ENCODE assay signal across 10 cellular contexts in the genomic region with DNA sequence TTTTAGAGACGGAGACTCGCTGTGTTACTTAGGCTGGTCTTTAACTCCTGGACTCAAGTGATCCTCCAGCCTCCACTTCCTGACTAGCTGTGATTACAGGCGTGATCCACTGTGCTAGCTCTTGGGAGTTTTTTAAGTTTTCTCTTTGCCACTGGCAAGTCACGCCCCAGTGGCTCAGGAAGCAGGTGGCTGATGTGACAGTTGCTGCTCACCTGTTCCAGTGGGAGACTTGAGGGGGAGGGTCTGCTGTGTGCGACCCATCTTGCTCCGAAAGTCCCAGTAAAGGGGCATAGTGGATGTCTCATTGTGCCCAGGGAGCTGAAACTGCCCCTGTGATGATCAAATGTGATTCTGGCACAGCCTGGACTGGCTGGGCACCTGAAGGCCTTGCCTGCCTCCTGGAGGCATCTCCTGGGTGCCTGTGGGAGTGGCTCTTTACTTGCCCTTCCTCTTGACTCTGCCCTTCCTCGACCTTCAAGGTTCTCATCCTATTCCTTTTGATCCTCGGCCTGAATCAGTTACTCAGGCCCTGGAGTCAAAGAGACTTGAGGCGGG. TPM values are rescaled to one million over a fixed set of nuclear protein-coding genes. Genes with fewer than 3 reads are reported as not detected.
A peak's percentile ranks its signal among the peaks of the same experiment; 100 is the strongest.
DNase-seq lines count a peak whose midpoint lies in the region; ATAC-seq and TF ChIP-seq lines count a peak whose summit lies in the region.
"Had no signal": no experiment of that assay in that cellular context is flagged by ENCODE, and none has a peak within 500 bp of the region (broad histone marks: within the 10 kb centered on the region; RNA-seq: fewer than 3 reads in every experiment).

No MANE protein-coding gene starts in this region.

- H3F3A ChIP-seq in PC-3 (ENCODE audit: low read length, unreplicated experiment): no peaks in the 10 kb centered on the region

- H2AFZ ChIP-seq in PC-3 (ENCODE audit: low read length): no peak overlapping the region

- peaks cover 3% of the 10 kb centered on the region for H3K36me3 Mint-ChIP-seq in stimulated activated naive CD8-positive, alpha-beta T cell treated with anti-CD3 and anti-CD28 coated beads, Interleukin-15, Interleukin-2, amounts not matched to agents 100 ng/mL and 50 ng/mL, for 24 hours (ENCODE audit: low read depth)

- BruUV-seq in PC-3 (replicated peaks; lab: Mats Ljungman, UMichigan): no TSS peak

- TF ChIP-seq CTCF in PC-3 (conservative IDR thresholded peaks at IDR 0.05; ENCODE audit: low read depth, low read length) (0 out of 2 replicates have a peak, but pooled peaks have one; percentile 26), upper lobe of right lung (IDR thresholded peaks at IDR 0.05) (no peak)

- H3K27ac ChIP-seq in PC-3 (ENCODE audit: low read length) (no peak overlapping the region), upper lobe of right lung (peak overlapping the region; percentile 3)
- H3K27ac ChIP-seq: HL-60 had no signal

- peaks cover 97% of the 10 kb centered on the region for H3K79me2 ChIP-seq in PC-3 (ENCODE audit: low read length)

- no peaks in the 10 kb centered on the region for H3K9me3 ChIP-seq in PC-3 (ENCODE audit: low read length)
- H3K9me3 ChIP-seq in upper lobe of right lung: no peaks in the 10 kb centered on the region
- H3K9me3 ChIP-seq: HAP-1 had no signal

- peaks cover 57% of the 10 kb centered on the region for H4K20me1 ChIP-seq in PC-3 (ENCODE audit: low read length)

- POLR2A ChIA-PET in PC-3 (lab: Charles Lee; ENCODE audit: unreplicated experiment): no interaction called here

- no peaks in the 10 kb centered on the region for H3K9me3 Mint-ChIP-seq in stimulated activated naive CD8-positive, alpha-beta T cell treated with anti-CD3 and anti-CD28 coated beads, Interleukin-15, Interleukin-2, amounts not matched to agents 100 ng/mL and 50 ng/mL, for 24 hours

- no peaks in the 10 kb centered on the region for H3K9me2 ChIP-seq in PC-3 (replicated peaks; ENCODE audit: low read length)

- CTCF ChIA-PET in PC-3 (lab: Charles Lee): no interaction called here

- no peak overlapping the region for H3K9ac ChIP-seq in PC-3 (ENCODE audit: low read length)

- peaks cover 48% of the 10 kb centered on the region for H3K4me1 Mint-ChIP-seq in stimulated activated naive CD8-positive, alpha-beta T cell treated with anti-CD3 and anti-CD28 coated beads, Interleukin-15, Interleukin-2, amounts not matched to agents 100 ng/mL and 50 ng/mL, for 24 hours (ENCODE audit: low read depth)

- ATAC-seq in stimulated activated naive CD8-positive, alpha-beta T cell treated with anti-CD3 and anti-CD28 coated beads, Interleukin-15, Interleukin-2, amounts not matched to agents 100 U/mL and 50 U/mL, for 24 hours: no peak
- ATAC-seq in PC-3 (no peak), left colon (peak; percentile 91), upper lobe of right lung (peak; percentile 57)

- H3K4me3 ChIP-seq in PC-3 (ENCODE audit: low read length) (no peak overlapping the region), upper lobe of right lung (no peak overlapping the region)
- H3K4me3 ChIP-seq: HAP-1 had no signal

- H3K27me3 ChIP-seq in PC-3 (ENCODE audit: low read length) (no peaks in the 10 kb centered on the region), upper lobe of right lung (no peaks in the 10 kb centered on the region)

- H3K4me1 ChIP-seq in PC-3 (ENCODE audit: insufficient read depth, low read length) (no peaks in the 10 kb centered on the region), upper lobe of right lung (peaks cover 15% of the 10 kb centered on the region)
- H3K4me1 ChIP-seq: HAP-1 had no signal

- DNase-seq in stimulated activated naive CD8-positive, alpha-beta T cell treated with anti-CD3 and anti-CD28 coated beads, Interleukin-15, Interleukin-2, amounts not matched to agents 100 U/mL and 50 U/mL, for 24 hours: no peak
- DNase-seq in PC-3: no peak
- peak; percentile 43 to 49 for DNase-seq in left colon
- no peak for DNase-seq in upper lobe of right lung
- DNase-seq in activated CD4-positive, alpha-beta T cell treated with anti-CD3 and anti-CD28 coated beads for 4 hours: no peak
- no peak for DNase-seq in amygdala (lab: John Stamatoyannopoulos, UW)
- no peak for DNase-seq in NCI-H1694 treated with DMSO at 0.1 percent for 48 hours (lab: John Stamatoyannopoulos, UW)

- H3K27ac Mint-ChIP-seq in stimulated activated naive CD8-positive, alpha-beta T cell treated with anti-CD3 and anti-CD28 coated beads, Interleukin-15, Interleukin-2, amounts not matched to agents 100 ng/mL and 50 ng/mL, for 24 hours: peak overlapping the region; percentile 55

- H3K27me3 Mint-ChIP-seq in stimulated activated naive CD8-positive, alpha-beta T cell treated with anti-CD3 and anti-CD28 coated beads, Interleukin-15, Interleukin-2, amounts not matched to agents 100 ng/mL and 50 ng/mL, for 24 hours: no peaks in the 10 kb centered on the region

- intact Hi-C loops in PC-3 (cut with micrococcal nuclease) (no loop called here), left colon (cut with DNase I, micrococcal nuclease) (no loop called here), upper lobe of right lung (cut with DNase I) (no loop called here)

- no peak overlapping the region for H3K4me2 ChIP-seq in PC-3 (ENCODE audit: low read length)

- H3K36me3 ChIP-seq in PC-3 (ENCODE audit: low read depth, low read length): peaks cover 5% of the 10 kb centered on the region; the same call in 1 of the 2 replicates
- no peaks in the 10 kb centered on the region for H3K36me3 ChIP-seq in upper lobe of right lung
- H3K36me3 ChIP-seq: HAP-1 had no signal

- H3K4me3 Mint-ChIP-seq in stimulated activated naive CD8-positive, alpha-beta T cell treated with anti-CD3 and anti-CD28 coated beads, Interleukin-15, Interleukin-2, amounts not matched to agents 100 ng/mL and 50 ng/mL, for 24 hours: no peak overlapping the region

RNA-seq across cellular contexts. Expression of a gene that starts 7.8 kb away (rescaled TPM):
- 197 and 316 TPM in 2 replicates for total RNA-seq in PC-3 (2014; rRNA removed)
- total RNA-seq in left colon: 10 to 100 TPM; 68.7 to 98.6 TPM
- 95.6 TPM for total RNA-seq in upper lobe of right lung

RNA-seq across cellular contexts. Expression of a gene that starts 40.0 kb away (rescaled TPM):
- total RNA-seq in PC-3 (2014; rRNA removed) (60.7 and 90.1 TPM in 2 replicates), left colon (10 to 100 TPM; 23.0 to 24.6 TPM), upper lobe of right lung (17.7 TPM)

RNA-seq across cellular contexts. Expression of a gene that starts 40.2 kb away (rescaled TPM):
- 126 and 131 TPM in 2 replicates for total RNA-seq in PC-3 (2014; rRNA removed)
- total RNA-seq in left colon: 10 to 100 TPM; 57.8 to 64.8 TPM
- 51.3 TPM for total RNA-seq in upper lobe of right lung

Comparison
In these comparisons a context has a peak if more than half of its experiments do, and no peak if none do; other contexts are left out.
1. ATAC-seq: peak in left colon (single experiment) and upper lobe of right lung (single experiment); none in stimulated activated naive CD8-positive, alpha-beta T cell treated with anti-CD3 and anti-CD28 coated beads, Interleukin-15, Interleukin-2, amounts not matched to agents 100 U/mL and 50 U/mL, for 24 hours (single experiment) and PC-3 (single experiment).
2. DNase-seq: peak in left colon (2 of 2); none in stimulated activated naive CD8-positive, alpha-beta T cell treated with anti-CD3 and anti-CD28 coated beads, Interleukin-15, Interleukin-2, amounts not matched to agents 100 U/mL and 50 U/mL, for 24 hours (single experiment), PC-3 (single experiment), upper lobe of right lung (single experiment), activated CD4-positive, alpha-beta T cell treated with anti-CD3 and anti-CD28 coated beads for 4 hours (0 of 2), amygdala (0 of 56) and NCI-H1694 treated with DMSO at 0.1 percent for 48 hours (single experiment).